In the genomic region with DNA sequence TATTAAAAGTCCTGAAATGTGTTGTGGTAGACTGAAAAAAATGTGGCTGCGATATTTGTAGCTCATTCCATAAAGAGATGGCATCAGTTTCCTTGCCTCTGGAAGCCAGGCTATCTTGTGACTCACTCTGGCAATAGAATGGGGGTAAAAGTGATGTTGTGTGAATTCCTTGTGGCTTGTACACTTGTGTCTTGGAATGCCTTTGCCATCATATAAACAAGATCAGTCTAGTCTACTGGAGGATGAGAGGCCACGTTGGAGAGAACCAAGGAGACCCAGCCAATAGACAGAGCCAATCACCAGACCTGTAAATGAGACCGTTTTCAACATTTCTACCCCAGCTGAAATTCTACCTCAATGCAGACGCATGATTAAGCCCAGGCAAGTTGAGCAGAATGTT, we compare ENCODE assay signal across 1 cellular context.
TF ChIP-seq lines count a peak whose summit lies in the region.

No MANE protein-coding gene starts in this region.

TF ChIP-seq in IMR-90, 13 proteins besides CTCF, POLR2A, EP300 and RAD21:
- TF ChIP-seq FOS (IDR thresholded peaks at IDR 0.05; ENCODE audit: low read depth, low read length) (0 out of 2 replicates have a peak, but pooled peaks have one; percentile 3), NFE2L2 (IDR thresholded peaks at IDR 0.05; ENCODE audit: low read depth, low read length) (no peak)
